In genomic region chr6:14083262-14083661, GRCh38 we compare ENCODE assay signal across 25 cellular contexts.
"Had no signal": no experiment of that assay in that cellular context is flagged by ENCODE, and none has a peak within 500 bp of the region (broad histone marks: within the 10 kb centered on the region; RNA-seq: fewer than 3 reads in every experiment).

No MANE protein-coding gene starts in this region.

- H3K4me3 ChIP-seq: neural progenitor cell, ovary, psoas muscle, right lobe of liver, sigmoid colon, stomach, thoracic aorta, thyroid gland, tibial nerve, upper lobe of right lung, uterus had no signal

- H3K9me3 ChIP-seq: ovary, psoas muscle, right lobe of liver, sigmoid colon, stomach, thoracic aorta, thyroid gland, tibial nerve, upper lobe of right lung, uterus had no signal

- H3K9ac ChIP-seq: neural progenitor cell, parathyroid adenoma had no signal

- H3K79me2 ChIP-seq: parathyroid adenoma had no signal

- H3K27ac ChIP-seq: neural progenitor cell, ovary, parathyroid adenoma, psoas muscle, right lobe of liver, sigmoid colon, stomach, thoracic aorta, thyroid gland, tibial nerve, upper lobe of right lung, uterus had no signal

- H3K4me2 ChIP-seq: neural progenitor cell had no signal

- H2AFZ ChIP-seq: neural progenitor cell, parathyroid adenoma had no signal

- DNase-seq: natural killer cell; occipital lobe; ovary; posterior cingulate gyrus; psoas muscle; right cardiac atrium; right lobe of liver; sigmoid colon; small intestine; stimulated activated CD4-positive, alpha-beta T cell treated with anti-CD3 and anti-CD28 coated beads, Interleukin-15, amount 100 ng/mL, for 24 hours; stimulated activated CD4-positive, alpha-beta T cell treated with anti-CD3 and anti-CD28 coated beads, Interleukin-2, amount 100 ng/mL, for 24 hours; stimulated activated CD4-positive, alpha-beta T cell treated with anti-CD3 and anti-CD28 coated beads, Interleukin-2, amount 100 ng/mL, for 48 hours; stimulated activated CD4-positive, alpha-beta T cell treated with anti-CD3 and anti-CD28 coated beads, Interleukin-4, amount 100 ng/mL, for 24 hours; stimulated activated naive B cell treated with anti-CD40 and anti-IgM and Interleukin-4, amounts not matched to agents 10 μg/mL and 1 μg/mL and 100 μg/mL, for 72 hours; stimulated activated naive CD4-positive, alpha-beta T cell treated with Interleukin-2 at 50 U/mL for 16 hours; stomach; thyroid gland; trophoblast cell; upper lobe of right lung; uterus had no signal

- H3K4me1 ChIP-seq: parathyroid adenoma, psoas muscle, right lobe of liver, sigmoid colon, thyroid gland, upper lobe of right lung, uterus had no signal

- H3K27me3 ChIP-seq: ovary, right lobe of liver, sigmoid colon, stomach, thyroid gland, tibial nerve, upper lobe of right lung, uterus had no signal

- FAIRE-seq: small intestine had no signal

- H3K36me3 ChIP-seq: neural progenitor cell, ovary, right lobe of liver, sigmoid colon, stomach, thoracic aorta, thyroid gland, tibial nerve, upper lobe of right lung, uterus had no signal

- ATAC-seq: natural killer cell; psoas muscle; right cardiac atrium; right lobe of liver; stimulated activated effector memory CD8-positive, alpha-beta T cell treated with anti-CD3 and anti-CD28 coated beads, Interleukin-12 subunit alpha, Interleukin-12 subunit beta, amount 100 ng/mL, for 72 hours; stimulated activated naive B cell treated with anti-CD40 and anti-IgM and Interleukin-4, amounts not matched to agents 10 μg/mL and 1 μg/mL and 100 μg/mL, for 72 hours; upper lobe of right lung had no signal
